Comparison of ENCODE assay signal across 1 cellular context in genomic region chr5:174505621-174506020, GRCh38.
TF ChIP-seq lines count a peak whose summit lies in the region.

No MANE protein-coding gene starts in this region.

TF ChIP-seq in IMR-90, 13 proteins besides CTCF, POLR2A, EP300 and RAD21 (continued from another document):
- no peak for TF ChIP-seq RFX5 (IDR thresholded peaks at IDR 0.05; ENCODE audit: low read depth, low read length)
- TF ChIP-seq MAZ (IDR thresholded peaks at IDR 0.05; ENCODE audit: borderline replicate concordance, low read depth, low read length), result no peak
- no peak for TF ChIP-seq BHLHE40 (IDR thresholded peaks at IDR 0.05; ENCODE audit: low read depth, low read length)
- TF ChIP-seq NFE2L2 (IDR thresholded peaks at IDR 0.05; ENCODE audit: low read depth, low read length), result no peak
- no peak for TF ChIP-seq CHD1 (IDR thresholded peaks at IDR 0.05; ENCODE audit: low read depth, low read length)
- no peak for TF ChIP-seq RCOR1 (IDR thresholded peaks at IDR 0.05; ENCODE audit: insufficient replicate concordance, low read length)
TF ChIP-seq in IMR-90: peak in this region for 0.
